10 cellular contexts compared by ENCODE assay signal in the genomic region with DNA sequence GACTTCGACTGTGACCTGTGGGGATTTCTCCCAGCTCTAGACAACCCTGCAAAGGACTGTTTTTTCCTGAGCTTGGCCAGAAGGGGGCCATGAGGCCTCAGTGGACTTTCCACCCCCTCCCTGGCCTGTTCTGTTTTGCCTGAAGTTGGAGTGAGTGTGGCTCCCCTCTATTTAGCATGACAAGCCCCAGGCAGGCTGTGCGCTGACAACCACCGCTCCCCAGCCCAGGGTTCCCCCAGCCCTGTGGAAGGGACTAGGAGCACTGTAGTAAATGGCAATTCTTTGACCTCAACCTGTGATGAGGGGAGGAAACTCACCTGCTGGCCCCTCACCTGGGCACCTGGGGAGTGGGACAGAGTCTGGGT. TPM values are rescaled to one million over a fixed set of nuclear protein-coding genes. Genes with fewer than 3 reads are reported as not detected.
DNase-seq lines count a peak whose midpoint lies in the region; ATAC-seq and TF ChIP-seq lines count a peak whose summit lies in the region.
"Had no signal": no experiment of that assay in that cellular context is flagged by ENCODE, and none has a peak within 500 bp of the region (broad histone marks: within the 10 kb centered on the region; RNA-seq: fewer than 3 reads in every experiment).

No MANE protein-coding gene starts in this region.

- no peak overlapping the region for H3K4me3 Mint-ChIP-seq in activated T-cell treated with anti-CD3 and anti-CD28 coated beads, Interleukin-2, amount 50 U/mL, for 4 hours
- H3K4me3 Mint-ChIP-seq: activated naive CD8-positive, alpha-beta T cell had no signal

- H3K36me3 ChIP-seq in H7 (replicated peaks; ENCODE audit: control insufficient read depth, insufficient read depth, low read length): no peaks in the 10 kb centered on the region; the same call in 1 of the 2 replicates
- H3K36me3 ChIP-seq in iPS-20b (ENCODE audit: insufficient read depth, low read depth, low read length): no peaks in the 10 kb centered on the region
- H3K36me3 ChIP-seq in suprapubic skin: no peaks in the 10 kb centered on the region
- no peaks in the 10 kb centered on the region for H3K36me3 ChIP-seq in mucosa of descending colon (ENCODE audit: low read depth)

- TF ChIP-seq CTCF in suprapubic skin (IDR thresholded peaks at IDR 0.05) (no peak), mucosa of descending colon (IDR thresholded peaks at IDR 0.05) (no peak)

- peaks cover 10% of the 10 kb centered on the region for H3K27me3 Mint-ChIP-seq in activated T-cell treated with anti-CD3 and anti-CD28 coated beads, Interleukin-2, amount 50 U/mL, for 4 hours (ENCODE audit: low read depth)
- H3K27me3 Mint-ChIP-seq: activated naive CD8-positive, alpha-beta T cell had no signal

- H3K9me3 Mint-ChIP-seq in activated T-cell treated with anti-CD3 and anti-CD28 coated beads, Interleukin-2, amount 50 U/mL, for 4 hours: no peaks in the 10 kb centered on the region

- DNase-seq in H7 (peak; percentile 94), astrocyte of the hippocampus (ENCODE audit: low read depth, low spot score) (peak; percentile 27), suprapubic skin (ENCODE audit: low spot score in 2 of 2) (no peak), mucosa of descending colon (no peak)
- no peak for DNase-seq in activated T-cell treated with anti-CD3 and anti-CD28 coated beads, Interleukin-2, amount 50 U/mL, for 4 hours
- DNase-seq in activated CD4-positive, alpha-beta T cell treated with anti-CD3 and anti-CD28 coated beads for 1 hour: no peak
- DNase-seq: stimulated activated CD4-positive, alpha-beta T cell treated with anti-CD3 and anti-CD28 coated beads, Interleukin-2, amount 100 ng/mL, for 24 hours had no signal

- H3K27ac ChIP-seq in iPS-20b (ENCODE audit: low read length) (no peak overlapping the region), suprapubic skin (peak overlapping the region; percentile 83)

- no peaks in the 10 kb centered on the region for H3K9me3 ChIP-seq in iPS-20b (ENCODE audit: insufficient read depth, low read depth, low read length)
- no peaks in the 10 kb centered on the region for H3K9me3 ChIP-seq in suprapubic skin
- H3K9me3 ChIP-seq in mucosa of descending colon: no peaks in the 10 kb centered on the region

- WGBS in suprapubic skin: 74% methylated on average over 3 of the region's 3 CpGs

- no peak for TF ChIP-seq EP300 in suprapubic skin (IDR thresholded peaks at IDR 0.05)

- H3K4me3 ChIP-seq in H7 (ENCODE audit: insufficient read depth, low read depth, low read length) (no peak overlapping the region), iPS-20b (ENCODE audit: low read length) (no peak overlapping the region; the same call in 1 of the 2 replicates), suprapubic skin (no peak overlapping the region), mucosa of descending colon (no peak overlapping the region)

- peak overlapping the region; percentile 57; the same call in 1 of the 2 replicates for H3K9ac ChIP-seq in iPS-20b (ENCODE audit: low read depth, low read length)

- ATAC-seq in HG03378 (IDR thresholded peaks at IDR 0.05; ENCODE audit: unreplicated experiment): no peak
- ATAC-seq in activated T-cell treated with anti-CD3 and anti-CD28 coated beads, Interleukin-2, amount 50 U/mL, for 4 hours: no peak
- no peak for ATAC-seq in mucosa of descending colon

- no peak for TF ChIP-seq POLR2A in suprapubic skin (IDR thresholded peaks at IDR 0.05)

- H3K4me1 ChIP-seq in iPS-20b (ENCODE audit: insufficient read depth, low read length) (peaks cover 22% of the 10 kb centered on the region; the same call in 1 of the 2 replicates), suprapubic skin (peaks cover 30% of the 10 kb centered on the region), mucosa of descending colon (ENCODE audit: low read depth) (peaks cover 7% of the 10 kb centered on the region)

- intact Hi-C loops in mucosa of descending colon (cut with DNase I, micrococcal nuclease): no loop called here

- H3K27me3 ChIP-seq in H7 (ENCODE audit: control insufficient read depth, insufficient read depth, low read length) (no peaks in the 10 kb centered on the region), iPS-20b (ENCODE audit: insufficient read depth, low read length) (no peaks in the 10 kb centered on the region), suprapubic skin (no peaks in the 10 kb centered on the region)

- no peaks in the 10 kb centered on the region for H3K4me1 Mint-ChIP-seq in activated T-cell treated with anti-CD3 and anti-CD28 coated beads, Interleukin-2, amount 50 U/mL, for 4 hours (ENCODE audit: low read depth)

- no peaks in the 10 kb centered on the region for H3K36me3 Mint-ChIP-seq in activated T-cell treated with anti-CD3 and anti-CD28 coated beads, Interleukin-2, amount 50 U/mL, for 4 hours (ENCODE audit: insufficient read depth)
- H3K36me3 Mint-ChIP-seq: activated naive CD8-positive, alpha-beta T cell had no signal

RNA-seq across cellular contexts. Expression of gene NGFR, which starts 19.3 kb away (rescaled TPM):
- total RNA-seq in H7 (2014; rRNA removed; shearing (Covaris generic)): 7.9 and 8.7 TPM in 2 replicates
- 10 to 100 TPM; 18.1 to 26.8 (median 22.0) TPM for total RNA-seq in suprapubic skin
- total RNA-seq in activated T-cell treated with anti-CD3 and anti-CD28 coated beads, Interleukin-2, amount 50 U/mL, for 4 hours: under 1 TPM; 0.05 to 0.49 (median 0.05) TPM
- total RNA-seq in mucosa of descending colon: 10 to 100 TPM in 1 of 3 donors, 1 to 10 TPM in 2; 1.0 to 11.9 (median 2.0) TPM

Comparison
In these comparisons a context has a peak if more than half of its experiments do, and no peak if none do; other contexts are left out.
1. DNase-seq: peak in H7 (single experiment) and astrocyte of the hippocampus (single experiment); none in suprapubic skin (0 of 2), activated T-cell treated with anti-CD3 and anti-CD28 coated beads, Interleukin-2, amount 50 U/mL, for 4 hours (single experiment), mucosa of descending colon (0 of 3) and activated CD4-positive, alpha-beta T cell treated with anti-CD3 and anti-CD28 coated beads for 1 hour (single experiment).